ENCODE assay signal across 1 cellular context in the genomic region with DNA sequence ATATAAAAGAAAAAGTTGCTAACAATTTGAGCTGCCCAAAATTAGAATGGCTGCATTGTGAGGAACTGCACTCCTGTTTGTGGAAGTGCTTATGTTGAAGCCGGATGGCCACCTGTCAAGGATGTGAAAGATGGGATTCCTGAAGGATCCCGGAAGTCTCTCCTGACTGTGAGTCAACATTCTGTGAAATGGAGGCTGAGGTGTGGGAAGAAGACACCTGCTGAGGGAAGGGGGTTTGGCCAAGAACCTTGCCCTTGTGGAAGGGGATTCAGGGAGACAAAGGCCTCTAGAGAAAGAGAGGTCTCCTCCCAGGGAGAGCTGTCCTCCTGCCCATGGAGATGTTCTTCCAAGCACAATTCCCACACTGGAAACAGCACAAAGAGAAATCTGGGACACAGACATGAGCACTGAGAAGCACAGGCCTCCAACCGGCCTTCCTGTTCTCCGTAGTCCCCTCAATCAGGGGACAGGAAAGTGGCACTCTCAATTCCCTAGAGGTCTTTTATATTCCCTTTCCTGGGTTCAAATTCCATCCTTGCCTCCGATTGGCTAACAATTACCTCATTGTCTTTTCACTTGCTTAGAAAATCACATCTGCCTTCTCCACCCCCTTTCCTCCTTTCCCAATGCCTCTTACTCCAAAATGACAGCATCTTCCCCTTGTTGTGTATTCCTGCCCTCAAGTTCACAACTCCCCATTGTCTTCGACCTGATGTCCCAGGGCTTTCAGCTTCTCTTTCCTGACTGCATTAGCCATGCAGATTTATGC.
TF ChIP-seq lines count a peak whose summit lies in the region.

No MANE protein-coding gene starts in this region.

TF ChIP-seq in K562, 482 proteins besides CTCF, POLR2A, EP300 and RAD21 (continued from another document and continues in another):
- TF ChIP-seq, protein P1, sequence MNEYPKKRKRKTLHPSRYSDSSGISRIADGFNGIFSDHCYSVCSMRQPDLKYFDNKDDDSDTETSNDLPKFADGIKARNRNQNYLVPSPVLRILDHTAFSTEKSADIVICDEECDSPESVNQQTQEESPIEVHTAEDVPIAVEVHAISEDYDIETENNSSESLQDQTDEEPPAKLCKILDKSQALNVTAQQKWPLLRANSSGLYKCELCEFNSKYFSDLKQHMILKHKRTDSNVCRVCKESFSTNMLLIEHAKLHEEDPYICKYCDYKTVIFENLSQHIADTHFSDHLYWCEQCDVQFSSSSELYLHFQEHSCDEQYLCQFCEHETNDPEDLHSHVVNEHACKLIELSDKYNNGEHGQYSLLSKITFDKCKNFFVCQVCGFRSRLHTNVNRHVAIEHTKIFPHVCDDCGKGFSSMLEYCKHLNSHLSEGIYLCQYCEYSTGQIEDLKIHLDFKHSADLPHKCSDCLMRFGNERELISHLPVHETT (CRISPR knock-in tag; conservative IDR thresholded peaks at IDR 0.05 in 1 of 2, IDR thresholded peaks at IDR 0.05 in 1 of 2): no peak
- TF ChIP-seq LEF1 (IDR thresholded peaks at IDR 0.05) (no peak), FOXP1 (CRISPR knock-in tag; IDR thresholded peaks at IDR 0.05) (no peak), GTF2E2 (tag; IDR thresholded peaks at IDR 0.05) (no peak; the same call in 1 of the 2 replicates), THRAP3 (IDR thresholded peaks at IDR 0.05; ENCODE audit: borderline replicate concordance) (no peak), ZNF263 (CRISPR knock-in tag; IDR thresholded peaks at IDR 0.05; ENCODE audit: borderline replicate concordance) (no peak), CBX3 (IDR thresholded peaks at IDR 0.05; ENCODE audit: borderline replicate concordance in 1 of 2, low read length in 2 of 2) (no peak), RAD51 (IDR thresholded peaks at IDR 0.05; ENCODE audit: borderline replicate concordance, low read depth) (no peak), PCBP1 (IDR thresholded peaks at IDR 0.05; ENCODE audit: low read depth, low read length, poor library complexity, severe bottlenecking) (no peak), ZNF707 (CRISPR knock-in tag; conservative IDR thresholded peaks at IDR 0.05) (0 out of 2 replicates have a peak, but pooled peaks have one; percentile 13), TCFL5 (CRISPR knock-in tag; conservative IDR thresholded peaks at IDR 0.05) (no peak), BRD9 (IDR thresholded peaks at IDR 0.05; ENCODE audit: low read depth, partially characterized antibody) (no peak), CXXC5 (CRISPR knock-in tag; IDR thresholded peaks at IDR 0.05) (no peak), BCL6 (CRISPR knock-in tag; IDR thresholded peaks at IDR 0.05) (no peak), DMBX1 (CRISPR knock-in tag; IDR thresholded peaks at IDR 0.05; ENCODE audit: borderline replicate concordance) (no peak), GMEB1 (CRISPR knock-in tag; IDR thresholded peaks at IDR 0.05) (no peak), TAF1 (IDR thresholded peaks at IDR 0.05; ENCODE audit: control insufficient read depth, extremely low read depth, insufficient read depth, low read length, severe bottlenecking) (no peak), E2F3 (CRISPR knock-in tag; IDR thresholded peaks at IDR 0.05) (peak; percentile 31; the same call in 1 of the 2 replicates), NR2C2 (CRISPR knock-in tag; IDR thresholded peaks at IDR 0.05) (no peak), NR2C2 (tag; IDR thresholded peaks at IDR 0.05) (no peak), ZFP1 (CRISPR knock-in tag; IDR thresholded peaks at IDR 0.05) (no peak), MEF2D (tag; conservative IDR thresholded peaks at IDR 0.05; ENCODE audit: low read depth) (no peak), HDAC6 (IDR thresholded peaks at IDR 0.05; ENCODE audit: low read depth, low read length) (no peak), NFXL1 (CRISPR knock-in tag; IDR thresholded peaks at IDR 0.05) (no peak), ATF6 (CRISPR knock-in tag; IDR thresholded peaks at IDR 0.05) (no peak), MTA2 (IDR thresholded peaks at IDR 0.05; ENCODE audit: low read depth) (peak; percentile 10; the same call in 1 of the 2 replicates), RBM14 (IDR thresholded peaks at IDR 0.05; ENCODE audit: borderline replicate concordance, insufficient read depth, low read depth, low read length) (no peak), NFE2 (IDR thresholded peaks at IDR 0.05; ENCODE audit: low read depth) (no peak), SPI1 (IDR thresholded peaks at IDR 0.05; ENCODE audit: borderline replicate concordance, low read depth, low read length) (peak; percentile 30; the same call in 1 of the 2 replicates), U2AF1 (optimal IDR thresholded peaks at IDR 0.05; ENCODE audit: low read depth, low read length) (no peak), CREM (IDR thresholded peaks at IDR 0.05; ENCODE audit: low read depth) (no peak), NCOA4 (IDR thresholded peaks at IDR 0.05; ENCODE audit: partially characterized antibody) (no peak), PHF21A (IDR thresholded peaks at IDR 0.05; ENCODE audit: borderline replicate concordance, low read depth) (no peak), FOXM1 (IDR thresholded peaks at IDR 0.05; ENCODE audit: low read depth) (no peak), FOXM1 (CRISPR knock-in tag; IDR thresholded peaks at IDR 0.05; ENCODE audit: low read depth) (no peak), BCOR (IDR thresholded peaks at IDR 0.05) (no peak), KHSRP (IDR thresholded peaks at IDR 0.05) (no peak), ZNF311 (CRISPR knock-in tag; IDR thresholded peaks at IDR 0.05) (no peak), ZNF140 (CRISPR knock-in tag; IDR thresholded peaks at IDR 0.05) (no peak), CBX2 (IDR thresholded peaks at IDR 0.05; ENCODE audit: insufficient read depth, low read length, poor library complexity, severe bottlenecking) (no peak), FIP1L1 (IDR thresholded peaks at IDR 0.05; ENCODE audit: low read depth, low read length, poor library complexity, severe bottlenecking) (no peak), CEBPZ (IDR thresholded peaks at IDR 0.05; ENCODE audit: borderline replicate concordance, low read depth, low read length) (no peak), CEBPB (tag; IDR thresholded peaks at IDR 0.05) (no peak), HLTF (IDR thresholded peaks at IDR 0.05) (no peak), SMAD2 (IDR thresholded peaks at IDR 0.05; ENCODE audit: low read depth, low read length) (no peak), ZNF445 (CRISPR knock-in tag; IDR thresholded peaks at IDR 0.05; ENCODE audit: low read depth) (0 out of 2 replicates have a peak, but pooled peaks have one; percentile 41), ZNF75A (CRISPR knock-in tag; IDR thresholded peaks at IDR 0.05) (no peak)
- TF ChIP-seq, protein P2, sequence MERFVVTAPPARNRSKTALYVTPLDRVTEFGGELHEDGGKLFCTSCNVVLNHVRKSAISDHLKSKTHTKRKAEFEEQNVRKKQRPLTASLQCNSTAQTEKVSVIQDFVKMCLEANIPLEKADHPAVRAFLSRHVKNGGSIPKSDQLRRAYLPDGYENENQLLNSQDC (CRISPR knock-in tag; IDR thresholded peaks at IDR 0.05): no peak
- TF ChIP-seq, protein P3, sequence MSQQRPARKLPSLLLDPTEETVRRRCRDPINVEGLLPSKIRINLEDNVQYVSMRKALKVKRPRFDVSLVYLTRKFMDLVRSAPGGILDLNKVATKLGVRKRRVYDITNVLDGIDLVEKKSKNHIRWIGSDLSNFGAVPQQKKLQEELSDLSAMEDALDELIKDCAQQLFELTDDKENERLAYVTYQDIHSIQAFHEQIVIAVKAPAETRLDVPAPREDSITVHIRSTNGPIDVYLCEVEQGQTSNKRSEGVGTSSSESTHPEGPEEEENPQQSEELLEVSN (IDR thresholded peaks at IDR 0.05; ENCODE audit: borderline replicate concordance in 1 of 2, extremely low read depth in 1 of 2, insufficient read depth in 1 of 2, insufficient read length in 1 of 2, low read depth in 1 of 2, low read length in 1 of 2, poor library complexity in 1 of 2, severe bottlenecking in 1 of 2): no peak
- TF ChIP-seq, protein P4, sequence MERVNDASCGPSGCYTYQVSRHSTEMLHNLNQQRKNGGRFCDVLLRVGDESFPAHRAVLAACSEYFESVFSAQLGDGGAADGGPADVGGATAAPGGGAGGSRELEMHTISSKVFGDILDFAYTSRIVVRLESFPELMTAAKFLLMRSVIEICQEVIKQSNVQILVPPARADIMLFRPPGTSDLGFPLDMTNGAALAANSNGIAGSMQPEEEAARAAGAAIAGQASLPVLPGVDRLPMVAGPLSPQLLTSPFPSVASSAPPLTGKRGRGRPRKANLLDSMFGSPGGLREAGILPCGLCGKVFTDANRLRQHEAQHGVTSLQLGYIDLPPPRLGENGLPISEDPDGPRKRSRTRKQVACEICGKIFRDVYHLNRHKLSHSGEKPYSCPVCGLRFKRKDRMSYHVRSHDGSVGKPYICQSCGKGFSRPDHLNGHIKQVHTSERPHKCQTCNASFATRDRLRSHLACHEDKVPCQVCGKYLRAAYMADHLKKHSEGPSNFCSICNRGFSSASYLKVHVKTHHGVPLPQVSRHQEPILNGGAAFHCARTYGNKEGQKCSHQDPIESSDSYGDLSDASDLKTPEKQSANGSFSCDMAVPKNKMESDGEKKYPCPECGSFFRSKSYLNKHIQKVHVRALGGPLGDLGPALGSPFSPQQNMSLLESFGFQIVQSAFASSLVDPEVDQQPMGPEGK (CRISPR knock-in tag; IDR thresholded peaks at IDR 0.05; ENCODE audit: borderline replicate concordance): 0 out of 2 replicates have a peak, but pooled peaks have one; percentile 56
- TF ChIP-seq, protein P5, sequence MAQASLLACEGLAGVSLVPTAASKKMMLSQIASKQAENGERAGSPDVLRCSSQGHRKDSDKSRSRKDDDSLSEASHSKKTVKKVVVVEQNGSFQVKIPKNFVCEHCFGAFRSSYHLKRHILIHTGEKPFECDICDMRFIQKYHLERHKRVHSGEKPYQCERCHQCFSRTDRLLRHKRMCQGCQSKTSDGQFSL (CRISPR knock-in tag; IDR thresholded peaks at IDR 0.05): no peak
- TF ChIP-seq, protein P5 (tag; IDR thresholded peaks at IDR 0.05): no peak
- TF ChIP-seq, protein P6, sequence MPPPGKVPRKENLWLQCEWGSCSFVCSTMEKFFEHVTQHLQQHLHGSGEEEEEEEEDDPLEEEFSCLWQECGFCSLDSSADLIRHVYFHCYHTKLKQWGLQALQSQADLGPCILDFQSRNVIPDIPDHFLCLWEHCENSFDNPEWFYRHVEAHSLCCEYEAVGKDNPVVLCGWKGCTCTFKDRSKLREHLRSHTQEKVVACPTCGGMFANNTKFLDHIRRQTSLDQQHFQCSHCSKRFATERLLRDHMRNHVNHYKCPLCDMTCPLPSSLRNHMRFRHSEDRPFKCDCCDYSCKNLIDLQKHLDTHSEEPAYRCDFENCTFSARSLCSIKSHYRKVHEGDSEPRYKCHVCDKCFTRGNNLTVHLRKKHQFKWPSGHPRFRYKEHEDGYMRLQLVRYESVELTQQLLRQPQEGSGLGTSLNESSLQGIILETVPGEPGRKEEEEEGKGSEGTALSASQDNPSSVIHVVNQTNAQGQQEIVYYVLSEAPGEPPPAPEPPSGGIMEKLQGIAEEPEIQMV (tag; conservative IDR thresholded peaks at IDR 0.05; ENCODE audit: low read depth): 0 out of 2 replicates have a peak, but pooled peaks have one; percentile 9
